ENCODE assay signal across 1 cellular context in genomic region chr7:45589061-45589460, GRCh38.
TF ChIP-seq lines count a peak whose summit lies in the region.

No MANE protein-coding gene starts in this region.

TF ChIP-seq in H1, 55 proteins besides CTCF, POLR2A, EP300 and RAD21:
- no peak for TF ChIP-seq HDAC2 (IDR thresholded peaks at IDR 0.05; ENCODE audit: borderline replicate concordance in 1 of 2, low read depth in 2 of 2, low read length in 2 of 2)
- no peak for TF ChIP-seq TEAD4 (IDR thresholded peaks at IDR 0.05; ENCODE audit: low read depth, low read length)
- TF ChIP-seq, protein P1, sequence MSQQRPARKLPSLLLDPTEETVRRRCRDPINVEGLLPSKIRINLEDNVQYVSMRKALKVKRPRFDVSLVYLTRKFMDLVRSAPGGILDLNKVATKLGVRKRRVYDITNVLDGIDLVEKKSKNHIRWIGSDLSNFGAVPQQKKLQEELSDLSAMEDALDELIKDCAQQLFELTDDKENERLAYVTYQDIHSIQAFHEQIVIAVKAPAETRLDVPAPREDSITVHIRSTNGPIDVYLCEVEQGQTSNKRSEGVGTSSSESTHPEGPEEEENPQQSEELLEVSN (IDR thresholded peaks at IDR 0.05) = no peak
- TF ChIP-seq SP2 (IDR thresholded peaks at IDR 0.05; ENCODE audit: low read length) = no peak
- TF ChIP-seq MAFK (IDR thresholded peaks at IDR 0.05; ENCODE audit: low read depth, low read length) = no peak
- no peak for TF ChIP-seq SIN3A (conservative IDR thresholded peaks at IDR 0.05 in 1 of 2, IDR thresholded peaks at IDR 0.05 in 1 of 2; ENCODE audit: low read depth in 1 of 2, low read length in 2 of 2)
- TF ChIP-seq BACH1 (IDR thresholded peaks at IDR 0.05; ENCODE audit: low read length) = no peak
- no peak for TF ChIP-seq ASH2L (IDR thresholded peaks at IDR 0.05; ENCODE audit: low read length)
- no peak for TF ChIP-seq EGR1 (IDR thresholded peaks at IDR 0.05; ENCODE audit: borderline replicate concordance, low read depth, low read length)
- TF ChIP-seq ATF2 (IDR thresholded peaks at IDR 0.05; ENCODE audit: low read length) = no peak
- TF ChIP-seq SRF (IDR thresholded peaks at IDR 0.05; ENCODE audit: low read depth, low read length) = no peak
- TF ChIP-seq POU5F1 (IDR thresholded peaks at IDR 0.05; ENCODE audit: low read depth, low read length) = no peak
- no peak for TF ChIP-seq CHD1 (IDR thresholded peaks at IDR 0.05; ENCODE audit: low read depth, low read length)
- TF ChIP-seq SP4 (IDR thresholded peaks at IDR 0.05; ENCODE audit: low read length) = no peak
TF ChIP-seq in H1: peak in this region for 0.
